ENCODE assay signal across 7 cellular contexts in genomic region chr18:32092422-32093105, GRCh38.
DNase-seq lines count a peak whose midpoint lies in the region; ATAC-seq, FAIRE-seq and TF ChIP-seq lines count a peak whose summit lies in the region.

No MANE protein-coding gene starts in this region.

- TF ChIP-seq CTCF in astrocyte of the cerebellum (IDR thresholded peaks at IDR 0.05; ENCODE audit: low read depth, low read length, missing control alignments): no peak

- peak; percentile 75 for ATAC-seq in HG02973 (IDR thresholded peaks at IDR 0.05; ENCODE audit: unreplicated experiment)

- DNase-seq in GM18507 (ENCODE audit: extremely low spot score, insufficient read length, low read depth) (peak; percentile 95), NCI-H1930 (lab: John Stamatoyannopoulos, UW) (peak; percentile 98), T-helper 22 cell (ENCODE audit: low read depth) (peak; percentile 99), astrocyte of the cerebellum (ENCODE audit: low read depth) (peak; percentile 90), hippocampal formation (lab: John Stamatoyannopoulos, UW) (peak; percentile 99), retina (peak; percentile 97)

- FAIRE-seq in GM18507 (lab: Jason Lieb, UNC): peak; percentile 96

- in situ Hi-C loops in astrocyte of the cerebellum (cut with HindIII; ENCODE audit: low sequenced_read_pairs): no loop called here

- H3K4me3 ChIP-seq in astrocyte of the cerebellum (ENCODE audit: low read depth, low read length): peak overlapping the region; percentile 83

Comparison
In these comparisons a context has a peak if more than half of its experiments do, and no peak if none do; other contexts are left out.
1. Peak in every context shown above with its lines: DNase-seq, ATAC-seq and H3K4me3 ChIP-seq.